ENCODE assay signal across 1 cellular context in the genomic region with DNA sequence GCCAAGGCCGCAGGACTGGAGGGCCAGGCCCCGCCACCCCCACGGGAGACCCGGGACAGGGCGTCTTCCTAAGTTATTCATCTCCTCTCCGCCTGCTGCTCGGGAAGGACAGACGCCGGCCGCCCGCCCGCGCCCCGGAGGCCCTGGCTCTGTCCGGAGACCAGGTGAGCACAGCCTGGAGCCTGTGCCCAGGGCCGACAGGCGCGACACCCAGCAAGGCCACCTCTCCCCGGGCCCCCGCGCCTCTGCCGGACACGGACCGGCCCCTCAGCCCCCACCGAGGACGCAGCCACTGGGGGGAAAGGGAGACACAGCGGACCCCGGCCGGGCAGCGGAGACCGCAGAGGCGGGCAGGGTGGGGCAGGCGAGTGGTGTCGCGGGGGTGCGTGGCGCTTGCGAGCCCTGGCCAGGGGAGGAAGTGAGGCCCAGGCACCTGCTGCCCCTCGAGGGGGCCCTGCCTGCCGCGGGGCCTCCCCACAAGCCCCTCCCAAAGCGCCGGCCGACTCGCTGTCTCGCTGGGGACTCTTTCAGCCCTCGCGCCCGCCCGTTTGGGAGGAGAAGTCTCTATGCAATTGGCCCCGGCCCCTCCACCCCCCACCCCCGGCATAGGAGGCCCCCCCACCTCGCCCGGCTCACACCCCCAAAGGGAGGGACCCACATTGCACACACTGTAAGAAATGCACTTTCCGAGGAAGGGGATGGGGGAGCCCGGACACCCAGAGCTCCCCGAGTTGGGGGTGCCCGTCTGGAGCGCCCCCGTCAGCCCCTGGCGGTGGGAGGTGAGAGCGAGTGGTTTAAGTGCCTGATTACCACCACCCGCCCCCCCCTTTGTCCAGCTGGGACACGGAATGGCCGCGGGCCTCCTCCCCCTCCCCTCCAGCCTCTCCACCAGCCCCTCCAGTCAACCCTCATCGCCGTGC.
A peak's percentile ranks its signal among the peaks of the same experiment; 100 is the strongest.
TF ChIP-seq lines count a peak whose summit lies in the region.

No MANE protein-coding gene starts in this region.

TF ChIP-seq in H1, 55 proteins besides CTCF, POLR2A, EP300 and RAD21:
- no peak for TF ChIP-seq TCF12 (IDR thresholded peaks at IDR 0.05; ENCODE audit: low read depth, low read length)
- no peak for TF ChIP-seq SRF (IDR thresholded peaks at IDR 0.05; ENCODE audit: low read depth, low read length)
- peak; percentile 30 for TF ChIP-seq RNF2 (IDR thresholded peaks at IDR 0.05; ENCODE audit: borderline replicate concordance, low read depth, low read length, missing control alignments, poor library complexity, severe bottlenecking)
- TF ChIP-seq SIN3A (conservative IDR thresholded peaks at IDR 0.05 in 1 of 2, IDR thresholded peaks at IDR 0.05 in 1 of 2; ENCODE audit: low read depth in 1 of 2, low read length in 2 of 2) = no peak
- TF ChIP-seq EZH2 (IDR thresholded peaks at IDR 0.05; ENCODE audit: low read depth, low read length, severe bottlenecking) = peak; percentile 84
- peak; percentile 81 for TF ChIP-seq SUZ12 (IDR thresholded peaks at IDR 0.05; ENCODE audit: low read length)
- no peak for TF ChIP-seq HDAC6 (IDR thresholded peaks at IDR 0.05; ENCODE audit: low read depth, low read length)
- no peak for TF ChIP-seq NRF1 (IDR thresholded peaks at IDR 0.05; ENCODE audit: low read depth, low read length)
